26 cellular contexts compared by ENCODE assay signal in genomic region chr20:44762466-44763140, GRCh38. TPM values are rescaled to one million over a fixed set of nuclear protein-coding genes. Genes with fewer than 3 reads are reported as not detected.
A peak's percentile ranks its signal among the peaks of the same experiment; 100 is the strongest.
DNase-seq lines count a peak whose midpoint lies in the region; ATAC-seq and TF ChIP-seq lines count a peak whose summit lies in the region.
"Had no signal": no experiment of that assay in that cellular context is flagged by ENCODE, and none has a peak within 500 bp of the region (broad histone marks: within the 10 kb centered on the region; RNA-seq: fewer than 3 reads in every experiment).

No MANE protein-coding gene starts in this region.

- H3K36me3 Mint-ChIP-seq in MCF 10A (ENCODE audit: insufficient read depth, unreplicated experiment), result peaks cover 7% of the 10 kb centered on the region

- in situ Hi-C loops in brain microvascular endothelial cell (cut with HindIII; ENCODE audit: low pct_ligation_motif_present, low sequenced_read_pairs), result no loop called here

- H3K9me3 ChIP-seq in left lung (no peaks in the 10 kb centered on the region), skeletal muscle tissue (ENCODE audit: control insufficient read depth in 3 of 3, low read length in 3 of 3) (peaks cover 0 to 2% (median 0%) of the 10 kb centered on the region in 3 donors)
- H3K9me3 ChIP-seq: Caco-2, HAP-1, Peyer's patch had no signal

- POLR2A ChIA-PET in MCF 10A (lab: Yijun Ruan, JAX), result interaction anchor here (0.7 to 1.4 kb wide), 3 partner anchors 10 to 119 kb away, joined by 3 to 5 read pairs (median 3); no protein-coding TSS in a partner anchor

- TF ChIP-seq CTCF in left lung (IDR thresholded peaks at IDR 0.05), result no peak
- no peak for TF ChIP-seq CTCF in MCF 10A (IDR thresholded peaks at IDR 0.05; ENCODE audit: unreplicated experiment)
- no peak for TF ChIP-seq CTCF in brain microvascular endothelial cell (IDR thresholded peaks at IDR 0.05; ENCODE audit: low read depth, low read length, missing control alignments)

- CTCF ChIA-PET in MCF 10A (lab: Yijun Ruan, JAX), result interaction anchor here (1.3 to 1.9 kb wide), 2 partner anchors 15 to 78 kb away, joined by 3 to 9 read pairs; no protein-coding TSS in a partner anchor

- no peak overlapping the region for H3K27ac Mint-ChIP-seq in MCF 10A (ENCODE audit: low read depth, unreplicated experiment)
- H3K27ac Mint-ChIP-seq: activated B cell treated with CpG ODN at 0.5 μM for 24 hours, B cell had no signal

- peak; percentile 22 for ATAC-seq in left lung
- ATAC-seq: K562 had no signal

- H3K27ac ChIP-seq in caudate nucleus (ENCODE audit: low read depth, low read length) (peak overlapping the region; percentile 77), left lung (peak overlapping the region in 1 of 2 donors; percentile 65), skeletal muscle tissue (ENCODE audit: low read depth, low read length) (peak overlapping the region; percentile 75), brain microvascular endothelial cell (no peak overlapping the region)
- H3K27ac ChIP-seq: cardiac muscle cell, epithelial cell of prostate, Peyer's patch had no signal

- no peak overlapping the region for H3K4me3 Mint-ChIP-seq in MCF 10A (ENCODE audit: unreplicated experiment)
- H3K4me3 Mint-ChIP-seq: activated B cell treated with CpG ODN at 0.5 μM for 24 hours, B cell, neural crest cell had no signal

- peaks cover 53% of the 10 kb centered on the region for H3K27me3 Mint-ChIP-seq in MCF 10A (ENCODE audit: insufficient read depth, unreplicated experiment)

- no peak overlapping the region for H3K9ac ChIP-seq in skeletal muscle tissue (ENCODE audit: low read depth in 1 of 3, low read length in 3 of 3)

- no peak overlapping the region for H3K4me3 ChIP-seq in left lung
- no peak overlapping the region for H3K4me3 ChIP-seq in skeletal muscle tissue (ENCODE audit: low read length in 3 of 3)
- H3K4me3 ChIP-seq in brain microvascular endothelial cell (ENCODE audit: low read depth, low read length), result no peak overlapping the region
- H3K4me3 ChIP-seq: cardiac muscle cell, HAP-1, K562, Peyer's patch had no signal

- no TSS peak for BruUV-seq in MCF 10A (replicated peaks; lab: Mats Ljungman, UMichigan)

- H3K4me1 ChIP-seq in left lung, result peaks cover 0 to 6% of the 10 kb centered on the region in 2 donors
- peaks cover 2 to 3% (median 3%) of the 10 kb centered on the region in 3 donors for H3K4me1 ChIP-seq in skeletal muscle tissue (ENCODE audit: control insufficient read depth in 3 of 3, insufficient read depth in 3 of 3, low read length in 3 of 3)
- H3K4me1 ChIP-seq: Caco-2, Peyer's patch had no signal

- H3K36me3 ChIP-seq in left lung (no peaks in the 10 kb centered on the region), skeletal muscle tissue (ENCODE audit: control insufficient read depth in 3 of 3, insufficient read depth in 3 of 3, low read length in 3 of 3) (no peaks in the 10 kb centered on the region), brain microvascular endothelial cell (replicated peaks) (no peaks in the 10 kb centered on the region)
- H3K36me3 ChIP-seq: cardiac muscle cell, HAP-1, Peyer's patch had no signal

- peaks cover 0 to 4% of the 10 kb centered on the region in 2 donors for H3K27me3 ChIP-seq in left lung
- H3K27me3 ChIP-seq in skeletal muscle tissue (ENCODE audit: control insufficient read depth in 3 of 3, insufficient read depth in 3 of 3, low read length in 3 of 3), result peaks cover 0 to 5% (median 2%) of the 10 kb centered on the region in 3 donors
- peaks cover 1% of the 10 kb centered on the region for H3K27me3 ChIP-seq in brain microvascular endothelial cell (replicated peaks)
- H3K27me3 ChIP-seq: cardiac muscle cell, Peyer's patch had no signal

- DNase-seq in NCI-H146 (lab: John Stamatoyannopoulos, UW), result peak; percentile 36
- DNase-seq in NCI-H146 treated with DMSO at 0.1 percent for 48 hours (lab: John Stamatoyannopoulos, UW; ENCODE audit: unreplicated experiment), result no peak
- DNase-seq in caudate nucleus (lab: John Stamatoyannopoulos, UW), result no peak
- DNase-seq in left lung, result no peak
- DNase-seq in MCF 10A (ENCODE audit: unreplicated experiment), result no peak
- no peak for DNase-seq in brain microvascular endothelial cell
- no peak for DNase-seq in globus pallidus (ENCODE audit: low spot score)
- DNase-seq: activated B cell treated with CpG ODN at 0.5 μM for 24 hours; activated CD4-positive, alpha-beta T cell treated with anti-CD3 and anti-CD28 coated beads, Interleukin-2, amount 50 U/mL, for 48 hours; activated T-cell treated with anti-CD3 and anti-CD28 coated beads for 4 hours; foreskin melanocyte; kidney glomerular epithelial cell; NCI-H526; Peyer's patch; stimulated activated CD4-positive, alpha-beta T cell treated with anti-CD3 and anti-CD28 coated beads, Interleukin-4, amount 100 ng/mL, for 24 hours; T-helper 9 cell had no signal

- intact Hi-C loops in left lung (cut with DNase I), result no loop called here
- intact Hi-C loops in MCF 10A (cut with micrococcal nuclease), result no loop called here

- H3K9me3 Mint-ChIP-seq in MCF 10A (ENCODE audit: unreplicated experiment), result peaks cover 8% of the 10 kb centered on the region
- H3K9me3 Mint-ChIP-seq: activated B cell treated with CpG ODN at 0.5 μM for 24 hours, neural crest cell had no signal

- peaks cover 12% of the 10 kb centered on the region for H3K4me1 Mint-ChIP-seq in MCF 10A (ENCODE audit: insufficient read depth, unreplicated experiment)
- H3K4me1 Mint-ChIP-seq: activated B cell treated with CpG ODN at 0.5 μM for 24 hours, B cell had no signal

RNA-seq across cellular contexts. Expression of gene KCNK15, which starts 16.9 kb away (rescaled TPM):
- total RNA-seq in left lung (1 to 10 TPM; 1.8 to 3.1 TPM), skeletal muscle tissue (under 0.01 TPM), MCF 10A (2022) (0.93 and 1.4 TPM in 2 replicates)
- total RNA-seq: A172, cardiac muscle cell, neural crest cell, pulmonary artery endothelial cell had no signal

RNA-seq across cellular contexts. Expression of gene CCN5, which starts 47.4 kb away (rescaled TPM):
- 10 to 100 TPM; 14.3 to 20.8 TPM for total RNA-seq in left lung
- not detected for total RNA-seq in skeletal muscle tissue
- 0.93 and 1.4 TPM in 2 replicates for total RNA-seq in MCF 10A (2022)
- total RNA-seq: A172, activated B cell treated with CpG ODN at 0.5 μM for 24 hours, B cell, Caco-2, cardiac muscle cell, K562, neural crest cell, pulmonary artery endothelial cell had no signal

RNA-seq across cellular contexts. Expression of gene RIMS4, which starts 47.7 kb away (rescaled TPM):
- total RNA-seq in left lung, result 1 to 10 TPM in 1 of 2 donors, under 1 TPM in 1; 0.47 to 4.5 TPM
- 3.1 TPM for total RNA-seq in skeletal muscle tissue
- not detected in 2 replicates for total RNA-seq in MCF 10A (2022)
- total RNA-seq: activated B cell treated with CpG ODN at 0.5 μM for 24 hours, B cell, K562, pulmonary artery endothelial cell had no signal
